Comparison of ENCODE assay signal across 30 cellular contexts in genomic region chr3:12070098-12070497, GRCh38.
"Had no signal": no experiment of that assay in that cellular context is flagged by ENCODE, and none has a peak within 500 bp of the region (broad histone marks: within the 10 kb centered on the region; RNA-seq: fewer than 3 reads in every experiment).

No MANE protein-coding gene starts in this region.

- H3K9ac ChIP-seq: parathyroid adenoma had no signal

- H2AFZ ChIP-seq: parathyroid adenoma had no signal

- H3K4me3 ChIP-seq: ovary, prostate gland, right lobe of liver, sigmoid colon, stomach, thoracic aorta, thyroid gland, tibial nerve, upper lobe of right lung, uterus had no signal

- H3K9me3 Mint-ChIP-seq: natural killer cell treated with Interleukin-12 subunit alpha and Interleukin-12 subunit beta and Interleukin-15 and Interleukin-18, amount 100 ng/mL, for 72 hours; neural crest cell; stimulated activated effector memory CD8-positive, alpha-beta T cell treated with anti-CD3 and anti-CD28 coated beads, Interleukin-12 subunit alpha, Interleukin-12 subunit beta, amount 100 ng/mL, for 72 hours; stimulated activated naive CD8-positive, alpha-beta T cell treated with anti-CD3 and anti-CD28 coated beads, Interleukin-15, Interleukin-2, amounts not matched to agents 100 ng/mL and 50 ng/mL, for 24 hours; type B pancreatic cell had no signal

- H3K9me3 ChIP-seq: neutrophil, ovary, prostate gland, right lobe of liver, sigmoid colon, stomach, thoracic aorta, thyroid gland, upper lobe of right lung, uterus had no signal

- H3K4me1 Mint-ChIP-seq: naive B cell; naive thymus-derived CD8-positive, alpha-beta T cell; nephron progenitor cell; neural crest cell; stimulated activated effector memory CD8-positive, alpha-beta T cell treated with anti-CD3 and anti-CD28 coated beads, Interleukin-12 subunit alpha, Interleukin-12 subunit beta, amount 100 ng/mL, for 72 hours; stimulated activated naive B cell treated with anti-CD40 and anti-IgM and Interleukin-4, amounts not matched to agents 10 μg/mL and 1 μg/mL and 100 μg/mL, for 72 hours had no signal

- H3K4me3 Mint-ChIP-seq: naive B cell; naive thymus-derived CD8-positive, alpha-beta T cell; natural killer cell treated with Interleukin-12 subunit alpha and Interleukin-12 subunit beta and Interleukin-15 and Interleukin-18, amount 100 ng/mL, for 72 hours; nephron progenitor cell; neural crest cell; stimulated activated effector memory CD8-positive, alpha-beta T cell treated with anti-CD3 and anti-CD28 coated beads, Interleukin-12 subunit alpha, Interleukin-12 subunit beta, amount 100 ng/mL, for 72 hours; stimulated activated naive B cell treated with anti-CD40 and anti-IgM and Interleukin-4, amounts not matched to agents 10 μg/mL and 1 μg/mL and 100 μg/mL, for 72 hours; stimulated activated naive CD8-positive, alpha-beta T cell treated with anti-CD3 and anti-CD28 coated beads, Interleukin-15, Interleukin-2, amounts not matched to agents 100 ng/mL and 50 ng/mL, for 24 hours; type B pancreatic cell had no signal

- ATAC-seq: naive thymus-derived CD8-positive, alpha-beta T cell; right cardiac atrium; right lobe of liver; stimulated activated effector memory CD8-positive, alpha-beta T cell treated with anti-CD3 and anti-CD28 coated beads, Interleukin-12 subunit alpha, Interleukin-12 subunit beta, amount 100 ng/mL, for 72 hours; stimulated activated naive B cell treated with anti-CD40 and anti-IgM and Interleukin-4, amounts not matched to agents 10 μg/mL and 1 μg/mL and 100 μg/mL, for 72 hours; upper lobe of right lung had no signal

- H3K27me3 ChIP-seq: ovary, right lobe of liver, sigmoid colon, stomach, thyroid gland, tibial nerve, upper lobe of right lung, uterus had no signal

- DNase-seq: naive B cell; naive thymus-derived CD8-positive, alpha-beta T cell; nephron progenitor cell; nucleus accumbens; ovary; retina; right lobe of liver; sigmoid colon; small intestine; stimulated activated CD4-positive, alpha-beta T cell treated with anti-CD3 and anti-CD28 coated beads, Interleukin-15, amount 100 ng/mL, for 24 hours; stimulated activated CD4-positive, alpha-beta T cell treated with anti-CD3 and anti-CD28 coated beads, Interleukin-2, amount 100 ng/mL, for 24 hours; stimulated activated CD4-positive, alpha-beta T cell treated with anti-CD3 and anti-CD28 coated beads, Interleukin-2, amount 100 ng/mL, for 48 hours; stimulated activated CD4-positive, alpha-beta T cell treated with anti-CD3 and anti-CD28 coated beads, Interleukin-4, amount 100 ng/mL, for 24 hours; stimulated activated naive B cell treated with anti-CD40 and anti-IgM and Interleukin-4, amounts not matched to agents 10 μg/mL and 1 μg/mL and 100 μg/mL, for 72 hours; stimulated activated naive CD4-positive, alpha-beta T cell treated with Interleukin-2 at 50 U/mL for 16 hours; stomach; thyroid gland; upper lobe of right lung; uterus had no signal

- H3K36me3 Mint-ChIP-seq: naive B cell; natural killer cell treated with Interleukin-12 subunit alpha and Interleukin-12 subunit beta and Interleukin-15 and Interleukin-18, amount 100 ng/mL, for 72 hours; stimulated activated effector memory CD8-positive, alpha-beta T cell treated with anti-CD3 and anti-CD28 coated beads, Interleukin-12 subunit alpha, Interleukin-12 subunit beta, amount 100 ng/mL, for 72 hours; stimulated activated naive B cell treated with anti-CD40 and anti-IgM and Interleukin-4, amounts not matched to agents 10 μg/mL and 1 μg/mL and 100 μg/mL, for 72 hours; type B pancreatic cell had no signal

- H3K27ac Mint-ChIP-seq: naive B cell; naive thymus-derived CD8-positive, alpha-beta T cell; natural killer cell treated with Interleukin-12 subunit alpha and Interleukin-12 subunit beta and Interleukin-15 and Interleukin-18, amount 100 ng/mL, for 72 hours; nephron progenitor cell; stimulated activated effector memory CD8-positive, alpha-beta T cell treated with anti-CD3 and anti-CD28 coated beads, Interleukin-12 subunit alpha, Interleukin-12 subunit beta, amount 100 ng/mL, for 72 hours; stimulated activated naive B cell treated with anti-CD40 and anti-IgM and Interleukin-4, amounts not matched to agents 10 μg/mL and 1 μg/mL and 100 μg/mL, for 72 hours; stimulated activated naive CD8-positive, alpha-beta T cell treated with anti-CD3 and anti-CD28 coated beads, Interleukin-15, Interleukin-2, amounts not matched to agents 100 ng/mL and 50 ng/mL, for 24 hours; type B pancreatic cell had no signal

- H3K36me3 ChIP-seq: neutrophil, ovary, prostate gland, right lobe of liver, sigmoid colon, stomach, thoracic aorta, thyroid gland, tibial nerve, upper lobe of right lung, uterus had no signal

- H3K27me3 Mint-ChIP-seq: stimulated activated naive B cell treated with anti-CD40 and anti-IgM and Interleukin-4, amounts not matched to agents 10 μg/mL and 1 μg/mL and 100 μg/mL, for 72 hours had no signal

- H3K27ac ChIP-seq: neutrophil, ovary, parathyroid adenoma, prostate gland, right lobe of liver, sigmoid colon, stomach, thoracic aorta, thyroid gland, tibial nerve, upper lobe of right lung, uterus had no signal

- FAIRE-seq: small intestine had no signal

- H3K4me1 ChIP-seq: prostate gland, right lobe of liver, sigmoid colon, stomach, tibial nerve, upper lobe of right lung, uterus had no signal
